11 cellular contexts compared by ENCODE assay signal in genomic region chr2:100106460-100106859, GRCh38. TPM values are rescaled to one million over a fixed set of nuclear protein-coding genes. Genes with fewer than 3 reads are reported as not detected.
DNase-seq lines count a peak whose midpoint lies in the region; ATAC-seq and TF ChIP-seq lines count a peak whose summit lies in the region.
"Had no signal": no experiment of that assay in that cellular context is flagged by ENCODE, and none has a peak within 500 bp of the region (broad histone marks: within the 10 kb centered on the region; RNA-seq: fewer than 3 reads in every experiment).

No MANE protein-coding gene starts in this region.

- H3K27me3 ChIP-seq in HUES48 (ENCODE audit: control insufficient read depth, insufficient read depth, low read length) = peaks cover 79% of the 10 kb centered on the region
- H3K27me3 ChIP-seq in A673 (replicated peaks; ENCODE audit: insufficient read depth, low read depth, low read length, poor library complexity) = peaks cover 62% of the 10 kb centered on the region

- ATAC-seq in stimulated activated naive B cell treated with anti-CD40 and anti-IgM and Interleukin-4, amounts not matched to agents 10 μg/mL and 1 μg/mL and 100 μg/mL, for 72 hours (replicated peaks) = no peak
- ATAC-seq in activated naive CD8-positive, alpha-beta T cell treated with anti-CD3 and anti-CD28 coated beads, Interleukin-2, amount 50 U/mL, for 24 hours = no peak

- peaks cover 20 to 27% of the 10 kb centered on the region in 2 donors for H3K36me3 Mint-ChIP-seq in stimulated activated naive B cell treated with anti-CD40 and anti-IgM and Interleukin-4, amounts not matched to agents 10 μg/mL and 1 μg/mL and 100 μg/mL, for 72 hours
- no peaks in the 10 kb centered on the region for H3K36me3 Mint-ChIP-seq in activated naive CD8-positive, alpha-beta T cell treated with anti-CD3 and anti-CD28 coated beads, Interleukin-2, amount 50 U/mL, for 24 hours (ENCODE audit: low read depth)

- peak overlapping the region; percentile 95 for H3K27ac Mint-ChIP-seq in stimulated activated naive B cell treated with anti-CD40 and anti-IgM and Interleukin-4, amounts not matched to agents 10 μg/mL and 1 μg/mL and 100 μg/mL, for 72 hours
- H3K27ac Mint-ChIP-seq in activated naive CD8-positive, alpha-beta T cell treated with anti-CD3 and anti-CD28 coated beads, Interleukin-2, amount 50 U/mL, for 24 hours = no peak overlapping the region

- intact Hi-C loops in A673 (cut with micrococcal nuclease; ENCODE audit: unreplicated experiment) = no loop called here

- POLR2A ChIA-PET in A673 (lab: Charles Lee; ENCODE audit: low non-redundant PET) = no interaction called here

- no TSS peak for BruUV-seq in A673 (replicated peaks; lab: Mats Ljungman, UMichigan)

- H3K4me1 ChIP-seq in HUES48 (ENCODE audit: control insufficient read depth, insufficient read depth, low read length) (peaks cover 18% of the 10 kb centered on the region), A673 (ENCODE audit: insufficient read depth, low read length, poor library complexity, severe bottlenecking) (no peaks in the 10 kb centered on the region)

- H3K4me1 Mint-ChIP-seq in stimulated activated naive B cell treated with anti-CD40 and anti-IgM and Interleukin-4, amounts not matched to agents 10 μg/mL and 1 μg/mL and 100 μg/mL, for 72 hours = peaks cover 46 to 60% of the 10 kb centered on the region in 2 donors
- peaks cover 8% of the 10 kb centered on the region for H3K4me1 Mint-ChIP-seq in activated naive CD8-positive, alpha-beta T cell treated with anti-CD3 and anti-CD28 coated beads, Interleukin-2, amount 50 U/mL, for 24 hours

- no peaks in the 10 kb centered on the region for H3K27me3 Mint-ChIP-seq in stimulated activated naive B cell treated with anti-CD40 and anti-IgM and Interleukin-4, amounts not matched to agents 10 μg/mL and 1 μg/mL and 100 μg/mL, for 72 hours
- peaks cover 20% of the 10 kb centered on the region for H3K27me3 Mint-ChIP-seq in activated naive CD8-positive, alpha-beta T cell treated with anti-CD3 and anti-CD28 coated beads, Interleukin-2, amount 50 U/mL, for 24 hours

- H3K36me3 ChIP-seq in HUES48 (ENCODE audit: control insufficient read depth, insufficient read depth, low read length) (no peaks in the 10 kb centered on the region), A673 (ENCODE audit: insufficient read depth, low read length, poor library complexity, severe bottlenecking) (no peaks in the 10 kb centered on the region)

- CTCF ChIA-PET in A673 (lab: Charles Lee) = no interaction called here

- peak overlapping the region; percentile 21 for H3K27ac ChIP-seq in HUES48 (ENCODE audit: low read depth, low read length)
- H3K27ac ChIP-seq in A673 (ENCODE audit: low read depth, low read length, poor library complexity, severe bottlenecking) = no peak overlapping the region

- TF ChIP-seq CTCF in A673 (conservative IDR thresholded peaks at IDR 0.05; ENCODE audit: low read depth, low read length) = no peak

- no peak overlapping the region for H3K9ac ChIP-seq in HUES48 (ENCODE audit: low read depth, low read length)

- H3K4me3 Mint-ChIP-seq in stimulated activated naive B cell treated with anti-CD40 and anti-IgM and Interleukin-4, amounts not matched to agents 10 μg/mL and 1 μg/mL and 100 μg/mL, for 72 hours = no peak overlapping the region
- no peak overlapping the region for H3K4me3 Mint-ChIP-seq in activated naive CD8-positive, alpha-beta T cell treated with anti-CD3 and anti-CD28 coated beads, Interleukin-2, amount 50 U/mL, for 24 hours

- peak overlapping the region; percentile 53 for H3K4me3 ChIP-seq in HUES48 (ENCODE audit: low read depth, low read length)
- H3K4me3 ChIP-seq in A673 (ENCODE audit: low read depth, low read length, poor library complexity, severe bottlenecking) = no peak overlapping the region

- peak; percentile 41 for DNase-seq in SK-N-DZ (ENCODE audit: low spot score)
- DNase-seq in inferior parietal cortex (ENCODE audit: extremely low spot score) = peak; percentile 18
- no peak for DNase-seq in stimulated activated naive B cell treated with anti-CD40 and anti-IgM and Interleukin-4, amounts not matched to agents 10 μg/mL and 1 μg/mL and 100 μg/mL, for 72 hours
- DNase-seq in A673 (ENCODE audit: low spot score) = no peak
- no peak for DNase-seq in activated naive CD8-positive, alpha-beta T cell treated with anti-CD3 and anti-CD28 coated beads, Interleukin-2, amount 50 U/mL, for 24 hours
- no peak for DNase-seq in GM19238 (ENCODE audit: insufficient read length, low spot score)
- DNase-seq in NCI-H2029 (lab: John Stamatoyannopoulos, UW) = no peak
- DNase-seq: activated T-cell treated with anti-CD3 and anti-CD28 coated beads for 4 hours, KG1 had no signal

- no peaks in the 10 kb centered on the region for H3K9me3 ChIP-seq in HUES48 (ENCODE audit: control insufficient read depth, insufficient read depth, low read length)
- no peaks in the 10 kb centered on the region for H3K9me3 ChIP-seq in A673 (ENCODE audit: low read depth, low read length, poor library complexity, severe bottlenecking)

- H3K9me3 Mint-ChIP-seq in stimulated activated naive B cell treated with anti-CD40 and anti-IgM and Interleukin-4, amounts not matched to agents 10 μg/mL and 1 μg/mL and 100 μg/mL, for 72 hours = no peaks in the 10 kb centered on the region
- no peaks in the 10 kb centered on the region for H3K9me3 Mint-ChIP-seq in activated naive CD8-positive, alpha-beta T cell treated with anti-CD3 and anti-CD28 coated beads, Interleukin-2, amount 50 U/mL, for 24 hours

RNA-seq across cellular contexts. Expression of gene AFF3, which starts 35.9 kb away (rescaled TPM):
- polyA plus RNA-seq in SK-N-DZ (2014; cell fraction: cytosol; rRNA removed) = 2.3 and 2.9 TPM in 2 replicates
- 2.2 and 6.4 TPM in 2 replicates for polyA plus RNA-seq in SK-N-DZ (2014; cell fraction: nucleus; rRNA removed)
- not detected in 2 replicates for total RNA-seq in A673 (2021)
- total RNA-seq: bronchial epithelial cell had no signal

Comparison
In these comparisons a context has a peak if more than half of its experiments do, and no peak if none do; other contexts are left out.
1. DNase-seq: peak in SK-N-DZ (single experiment) and inferior parietal cortex (single experiment); none in stimulated activated naive B cell treated with anti-CD40 and anti-IgM and Interleukin-4, amounts not matched to agents 10 μg/mL and 1 μg/mL and 100 μg/mL, for 72 hours (single experiment), A673 (single experiment), activated naive CD8-positive, alpha-beta T cell treated with anti-CD3 and anti-CD28 coated beads, Interleukin-2, amount 50 U/mL, for 24 hours (single experiment), GM19238 (single experiment) and NCI-H2029 (single experiment).